Comparison of ENCODE assay signal across 18 cellular contexts in genomic region chr17:48605409-48605864, GRCh38. TPM values are rescaled to one million over a fixed set of nuclear protein-coding genes. Genes with fewer than 3 reads are reported as not detected.
DNase-seq lines count a peak whose midpoint lies in the region; ATAC-seq and TF ChIP-seq lines count a peak whose summit lies in the region.
"Had no signal": no experiment of that assay in that cellular context is flagged by ENCODE, and none has a peak within 500 bp of the region (broad histone marks: within the 10 kb centered on the region; RNA-seq: fewer than 3 reads in every experiment).

No MANE protein-coding gene starts in this region.

- H3K36me3 ChIP-seq in GM23248 (ENCODE audit: low read depth) (no peaks in the 10 kb centered on the region), skeletal muscle satellite cell (ENCODE audit: insufficient read depth, low read length) (no peaks in the 10 kb centered on the region)
- H3K36me3 ChIP-seq: BE2C, esophagus muscularis mucosa, left ventricle myocardium inferior, thyroid gland had no signal

- DNase-seq in GM23248 = no peak
- no peak for DNase-seq in RWPE1 (ENCODE audit: low spot score)
- DNase-seq in islet precursor cell = peak; percentile 68
- no peak for DNase-seq in GM03348 (ENCODE audit: low spot score)
- no peak for DNase-seq in activated CD4-positive, alpha-beta memory T cell treated with anti-CD3 and anti-CD28 coated beads for 36 hours
- DNase-seq in LoVo (ENCODE audit: low spot score) = no peak
- DNase-seq: activated CD8-positive, alpha-beta T cell treated with anti-CD3 and anti-CD28 coated beads, Interleukin-2, amount 10 ng/mL, durations not matched to agents 7 days and 5 days; amniotic stem cell; BE2C; hypothalamus; left ventricle myocardium inferior; NCI-H446; thyroid gland had no signal

- no peaks in the 10 kb centered on the region for H3K9me3 Mint-ChIP-seq in activated CD4-positive, alpha-beta memory T cell treated with anti-CD3 and anti-CD28 coated beads for 36 hours
- H3K9me3 Mint-ChIP-seq: activated T-helper 1 cell treated with anti-CD3 and anti-CD28 coated beads, Interleukin-12 subunit alpha, Interleukin-12 subunit beta, Interleukin-2, Interleukin-4 antibody, amounts not matched to agents 30 ng/mL and 10 ng/mL and 1 ng/mL, durations not matched to agents 14 hours and 24 hours and 36 hours; natural killer cell treated with Interleukin-12 subunit alpha and Interleukin-12 subunit beta and Interleukin-15 and Interleukin-18, amount 100 ng/mL, for 72 hours had no signal

- intact Hi-C loops in activated CD4-positive, alpha-beta memory T cell treated with anti-CD3 and anti-CD28 coated beads for 36 hours (cut with micrococcal nuclease) = no loop called here

- whole genome bisulfite sequencing in GM23248 (ENCODE audit: low coverage in 1 of 2, low lambda C conversion rate in 2 of 2, missing lambda C conversion rate in 2 of 2), 2 experiments = 39 to 45% methylated on average over 9 of the region's 9 CpGs

- H3K27ac Mint-ChIP-seq in activated CD4-positive, alpha-beta memory T cell treated with anti-CD3 and anti-CD28 coated beads for 36 hours = no peak overlapping the region
- H3K27ac Mint-ChIP-seq: activated CD8-positive, alpha-beta T cell treated with anti-CD3 and anti-CD28 coated beads, Interleukin-2, amount 10 ng/mL, durations not matched to agents 7 days and 5 days; activated T-helper 1 cell treated with anti-CD3 and anti-CD28 coated beads, Interleukin-12 subunit alpha, Interleukin-12 subunit beta, Interleukin-2, Interleukin-4 antibody, amounts not matched to agents 30 ng/mL and 10 ng/mL and 1 ng/mL, durations not matched to agents 14 hours and 24 hours and 36 hours; natural killer cell treated with Interleukin-12 subunit alpha and Interleukin-12 subunit beta and Interleukin-15 and Interleukin-18, amount 100 ng/mL, for 72 hours had no signal

- in situ Hi-C loops in GM23248 (cut with MboI) = no loop called here

- POLR2A ChIA-PET in RWPE1 (lab: Yijun Ruan, JAX; ENCODE audit: low non-redundant PET) = no interaction called here
- POLR2A ChIA-PET in activated CD4-positive, alpha-beta memory T cell treated with anti-CD3 and anti-CD28 coated beads for 36 hours (lab: Charles Lee) = no interaction called here

- no peaks in the 10 kb centered on the region for H3K9me2 ChIP-seq in GM23248 (ENCODE audit: insufficient read depth)

- no peaks in the 10 kb centered on the region for H3K36me3 Mint-ChIP-seq in activated CD4-positive, alpha-beta memory T cell treated with anti-CD3 and anti-CD28 coated beads for 36 hours
- H3K36me3 Mint-ChIP-seq: natural killer cell treated with Interleukin-12 subunit alpha and Interleukin-12 subunit beta and Interleukin-15 and Interleukin-18, amount 100 ng/mL, for 72 hours had no signal

- peaks cover 31% of the 10 kb centered on the region for H3K79me2 ChIP-seq in GM23248 (ENCODE audit: insufficient read depth)

- no peaks in the 10 kb centered on the region for H3K9me3 ChIP-seq in GM23248 (ENCODE audit: low read depth)
- H3K9me3 ChIP-seq in skeletal muscle satellite cell (replicated peaks; ENCODE audit: low read length) = no peaks in the 10 kb centered on the region
- H3K9me3 ChIP-seq: BE2C, esophagus muscularis mucosa, left ventricle myocardium inferior, thyroid gland had no signal

- H3K4me2 ChIP-seq in GM23248 (ENCODE audit: unreplicated experiment) (peak overlapping the region; percentile 93), skeletal muscle satellite cell (ENCODE audit: low read length) (peak overlapping the region; percentile 81)

- H3F3A ChIP-seq in GM23248 (ENCODE audit: insufficient read depth) = 0 out of 2 replicates have a peak, but pooled peaks cover 8% of the 10 kb centered on the region

- H3K4me3 ChIP-seq in GM23248 (peak overlapping the region; percentile 77), skeletal muscle satellite cell (ENCODE audit: low read length) (peak overlapping the region; percentile 91)
- H3K4me3 ChIP-seq: esophagus muscularis mucosa, thyroid gland had no signal

- no peaks in the 10 kb centered on the region for H4K20me1 ChIP-seq in GM23248 (ENCODE audit: insufficient read depth)

- H3K4me1 ChIP-seq in GM23248 (ENCODE audit: insufficient read depth) (0 out of 2 replicates have a peak, but pooled peaks cover 3% of the 10 kb centered on the region), skeletal muscle satellite cell (ENCODE audit: control insufficient read depth, insufficient read depth, low read length) (peaks cover 20% of the 10 kb centered on the region)
- H3K4me1 ChIP-seq: BE2C had no signal

- no peak for TF ChIP-seq CTCF in RWPE1 (conservative IDR thresholded peaks at IDR 0.05; ENCODE audit: low read depth)

- CTCF ChIA-PET in RWPE1 (lab: Yijun Ruan, JAX) = interaction anchor here (0.7 kb wide), 1 partner anchor 31 kb away, joined by 3 read pairs; no protein-coding TSS in a partner anchor
- CTCF ChIA-PET in activated CD4-positive, alpha-beta memory T cell treated with anti-CD3 and anti-CD28 coated beads for 36 hours (lab: Charles Lee) = interaction anchor here (1.2 kb wide), 1 partner anchor 13 kb away, joined by 5 read pairs; no protein-coding TSS in a partner anchor

- peak overlapping the region; percentile 70 for H3K9ac ChIP-seq in GM23248
- peak overlapping the region; percentile 88 for H3K9ac ChIP-seq in skeletal muscle satellite cell (ENCODE audit: low read depth, low read length)

- ATAC-seq in GM18868 (IDR thresholded peaks at IDR 0.05; ENCODE audit: unreplicated experiment) = no peak
- ATAC-seq: activated CD8-positive, alpha-beta T cell treated with anti-CD3 and anti-CD28 coated beads, Interleukin-2, amount 10 ng/mL, durations not matched to agents 7 days and 5 days; natural killer cell treated with Interleukin-12 subunit alpha and Interleukin-12 subunit beta and Interleukin-15 and Interleukin-18, amount 100 ng/mL, for 72 hours had no signal

- H3K4me1 Mint-ChIP-seq in activated CD4-positive, alpha-beta memory T cell treated with anti-CD3 and anti-CD28 coated beads for 36 hours (ENCODE audit: low read depth) = peaks cover 6% of the 10 kb centered on the region

- no peak overlapping the region for H3K4me3 Mint-ChIP-seq in activated CD4-positive, alpha-beta memory T cell treated with anti-CD3 and anti-CD28 coated beads for 36 hours
- H3K4me3 Mint-ChIP-seq: activated CD8-positive, alpha-beta T cell treated with anti-CD3 and anti-CD28 coated beads, Interleukin-2, amount 10 ng/mL, durations not matched to agents 7 days and 5 days; activated T-helper 1 cell treated with anti-CD3 and anti-CD28 coated beads, Interleukin-12 subunit alpha, Interleukin-12 subunit beta, Interleukin-2, Interleukin-4 antibody, amounts not matched to agents 30 ng/mL and 10 ng/mL and 1 ng/mL, durations not matched to agents 14 hours and 24 hours and 36 hours had no signal

- H3K27me3 ChIP-seq in GM23248 (replicated peaks; ENCODE audit: insufficient read depth) (0 out of 2 replicates have a peak, but pooled peaks cover 2% of the 10 kb centered on the region), skeletal muscle satellite cell (ENCODE audit: control insufficient read depth, insufficient read depth, low read length) (no peaks in the 10 kb centered on the region)

- peaks cover 70% of the 10 kb centered on the region for H3K27me3 Mint-ChIP-seq in activated CD4-positive, alpha-beta memory T cell treated with anti-CD3 and anti-CD28 coated beads for 36 hours

- H2AFZ ChIP-seq in GM23248 = peak overlapping the region; percentile 87

- H3K27ac ChIP-seq in GM23248 (peak overlapping the region; percentile 53), RWPE1 (peak overlapping the region; percentile 97)
- H3K27ac ChIP-seq: esophagus muscularis mucosa, thyroid gland had no signal

RNA-seq across cellular contexts. Expression of gene HOXB6, which starts 0.7 kb away (rescaled TPM):
- 3.8 and 7.5 TPM in 2 replicates for total RNA-seq in GM23248 (2014; rRNA removed; shearing (Covaris generic))
- 6.2 and 6.6 TPM in 2 replicates for polyA plus RNA-seq in GM23248 (2016; fragmentation: Nextera tagmentation; extraction: Ambion mirVana)
- total RNA-seq in skeletal muscle satellite cell (2012; rRNA removed) = 5.5 and 6.6 TPM in 2 replicates
- under 1 TPM; 0.21 to 0.22 TPM for total RNA-seq in activated CD4-positive, alpha-beta memory T cell treated with anti-CD3 and anti-CD28 coated beads for 36 hours
- total RNA-seq: activated CD8-positive, alpha-beta T cell treated with anti-CD3 and anti-CD28 coated beads, Interleukin-2, amount 10 ng/mL, durations not matched to agents 7 days and 5 days had no signal

RNA-seq across cellular contexts. Expression of gene HOXB7, which starts 5.4 kb away (rescaled TPM):
- 7.1 and 11.1 TPM in 2 replicates for total RNA-seq in GM23248 (2014; rRNA removed; shearing (Covaris generic))
- 18.9 and 19.4 TPM in 2 replicates for polyA plus RNA-seq in GM23248 (2016; fragmentation: Nextera tagmentation; extraction: Ambion mirVana)
- total RNA-seq in skeletal muscle satellite cell (2012; rRNA removed) = 1.5 and 4.1 TPM in 2 replicates
- under 1 TPM; 0.36 to 0.44 TPM for total RNA-seq in activated CD4-positive, alpha-beta memory T cell treated with anti-CD3 and anti-CD28 coated beads for 36 hours

RNA-seq across cellular contexts. Expression of gene HOXB8, which starts 9.7 kb away (rescaled TPM):
- not detected in 2 replicates for total RNA-seq in GM23248 (2014; rRNA removed; shearing (Covaris generic))
- not detected in 2 replicates for polyA plus RNA-seq in GM23248 (2016; fragmentation: Nextera tagmentation; extraction: Ambion mirVana)
- not detected in 2 replicates for total RNA-seq in skeletal muscle satellite cell (2012; rRNA removed)
- total RNA-seq in activated CD4-positive, alpha-beta memory T cell treated with anti-CD3 and anti-CD28 coated beads for 36 hours = not detected
- total RNA-seq: activated CD8-positive, alpha-beta T cell treated with anti-CD3 and anti-CD28 coated beads, Interleukin-2, amount 10 ng/mL, durations not matched to agents 7 days and 5 days; activated T-helper 1 cell treated with anti-CD3 and anti-CD28 coated beads, Interleukin-12 subunit alpha, Interleukin-12 subunit beta, Interleukin-2, Interleukin-4 antibody, amounts not matched to agents 30 ng/mL and 10 ng/mL and 1 ng/mL, durations not matched to agents 14 hours and 24 hours and 36 hours; esophagus muscularis mucosa; left ventricle myocardium inferior; natural killer cell treated with Interleukin-12 subunit alpha and Interleukin-12 subunit beta and Interleukin-15 and Interleukin-18, amount 100 ng/mL, for 72 hours had no signal

RNA-seq across cellular contexts. Expression of gene HOXB5, which starts 11.9 kb away (rescaled TPM):
- 0.22 TPM in 1 of 2 replicates, not detected in the other for total RNA-seq in GM23248 (2014; rRNA removed; shearing (Covaris generic))
- polyA plus RNA-seq in GM23248 (2016; fragmentation: Nextera tagmentation; extraction: Ambion mirVana) = 1.3 and 2.0 TPM in 2 replicates
- under 0.01 TPM in 2 replicates for total RNA-seq in skeletal muscle satellite cell (2012; rRNA removed)
- total RNA-seq in activated CD4-positive, alpha-beta memory T cell treated with anti-CD3 and anti-CD28 coated beads for 36 hours = not detected
- total RNA-seq: activated CD8-positive, alpha-beta T cell treated with anti-CD3 and anti-CD28 coated beads, Interleukin-2, amount 10 ng/mL, durations not matched to agents 7 days and 5 days; activated T-helper 1 cell treated with anti-CD3 and anti-CD28 coated beads, Interleukin-12 subunit alpha, Interleukin-12 subunit beta, Interleukin-2, Interleukin-4 antibody, amounts not matched to agents 30 ng/mL and 10 ng/mL and 1 ng/mL, durations not matched to agents 14 hours and 24 hours and 36 hours; left ventricle myocardium inferior had no signal

RNA-seq across cellular contexts. Expression of gene HOXB3, which starts 15.4 kb away (rescaled TPM):
- total RNA-seq in GM23248 (2014; rRNA removed; shearing (Covaris generic)) = 1.9 and 4.8 TPM in 2 replicates
- polyA plus RNA-seq in GM23248 (2016; fragmentation: Nextera tagmentation; extraction: Ambion mirVana) = 1.9 and 2.4 TPM in 2 replicates
- 1.1 and 6.3 TPM in 2 replicates for total RNA-seq in skeletal muscle satellite cell (2012; rRNA removed)
- 1 to 10 TPM; 2.6 TPM for total RNA-seq in activated CD4-positive, alpha-beta memory T cell treated with anti-CD3 and anti-CD28 coated beads for 36 hours
